ENCODE assay signal across 16 cellular contexts in the genomic region with DNA sequence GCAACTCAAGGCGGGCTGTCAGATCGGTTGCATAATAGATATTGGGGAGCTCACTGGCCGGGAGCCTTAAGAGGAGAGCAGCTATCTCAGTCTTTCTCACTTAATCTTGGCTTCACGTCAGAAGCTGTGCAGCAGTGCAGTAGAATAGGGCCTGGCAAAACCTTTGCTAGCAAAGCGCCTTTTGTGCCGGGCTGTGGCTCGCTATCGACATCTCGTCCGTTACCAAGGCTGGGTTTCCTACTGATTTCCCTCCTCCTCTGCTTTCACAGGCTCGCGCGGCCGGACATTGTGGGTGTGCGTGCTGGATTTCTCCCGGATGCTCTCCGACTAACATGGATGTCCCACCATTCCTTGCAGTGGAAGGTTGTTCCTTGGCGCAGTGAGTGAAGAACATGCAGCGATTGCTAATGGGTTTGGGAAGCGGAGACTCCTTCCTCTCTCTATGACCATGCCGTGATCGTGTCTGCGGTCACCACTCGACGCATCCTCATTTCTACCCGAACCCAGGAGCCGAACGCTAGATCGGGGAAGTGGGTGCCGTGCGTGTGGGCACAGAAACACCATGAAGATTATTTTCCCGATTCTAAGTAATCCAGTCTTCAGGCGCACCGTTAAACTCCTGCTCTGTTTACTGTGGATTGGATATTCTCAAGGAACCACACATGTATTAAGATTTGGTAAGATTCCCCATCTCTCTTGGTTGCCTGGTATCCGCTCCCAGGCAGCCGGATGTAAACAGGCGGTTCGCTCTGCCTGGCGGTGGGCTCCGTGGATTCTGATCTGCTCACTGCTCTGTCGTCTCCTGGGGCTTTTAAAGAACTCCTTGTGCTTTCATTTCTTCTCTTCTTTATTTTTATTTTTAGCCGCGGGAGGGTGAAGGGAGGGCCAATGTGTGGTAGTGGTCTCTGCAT. TPM values are rescaled to one million over a fixed set of nuclear protein-coding genes. Genes with fewer than 3 reads are reported as not detected.
A peak's percentile ranks its signal among the peaks of the same experiment; 100 is the strongest.
DNase-seq lines count a peak whose midpoint lies in the region; ATAC-seq, FAIRE-seq and TF ChIP-seq lines count a peak whose summit lies in the region.
"Had no signal": no experiment of that assay in that cellular context is flagged by ENCODE, and none has a peak within 500 bp of the region (broad histone marks: within the 10 kb centered on the region; RNA-seq: fewer than 3 reads in every experiment).

No MANE protein-coding gene starts in this region.

- TF ChIP-seq CTCF in endothelial cell (IDR thresholded peaks at IDR 0.05; ENCODE audit: unreplicated experiment) (no peak), neural crest cell (conservative IDR thresholded peaks at IDR 0.05) (no peak)

- peak; percentile 26 for ATAC-seq in SK-N-SH treated with all-trans-retinoic acid at 6 μM for 48 hours
- no peak for ATAC-seq in HG02571 (IDR thresholded peaks at IDR 0.05; ENCODE audit: unreplicated experiment)
- no peak for ATAC-seq in HG02759 (IDR thresholded peaks at IDR 0.05; ENCODE audit: unreplicated experiment)
- ATAC-seq: activated CD8-positive, alpha-beta T cell treated with anti-CD3 and anti-CD28 coated beads for 36 hours; lower lobe of right lung; natural killer cell treated with Interleukin-12 subunit alpha and Interleukin-12 subunit beta and Interleukin-15 and Interleukin-18, amount 100 ng/mL, for 72 hours had no signal

- H3K27ac Mint-ChIP-seq in endothelial cell (ENCODE audit: unreplicated experiment) (no peak overlapping the region), neural crest cell (ENCODE audit: unreplicated experiment) (no peak overlapping the region)
- H3K27ac Mint-ChIP-seq: activated CD8-positive, alpha-beta T cell treated with anti-CD3 and anti-CD28 coated beads for 36 hours; activated T-helper 2 cell treated with anti-CD3 and anti-CD28 coated beads, Interferon-gamma antibody, Interleukin-2, Interleukin-4, amounts not matched to agents 10 μg/mL and 5 μg/mL and 100 μg/mL, durations not matched to agents 14 hours and 24 hours and 36 hours; IgD-negative memory B cell; natural killer cell treated with Interleukin-12 subunit alpha and Interleukin-12 subunit beta and Interleukin-15 and Interleukin-18, amount 100 ng/mL, for 72 hours had no signal

- DNase-seq in Ammon's horn (ENCODE audit: low spot score) (peak; percentile 53), endothelial cell (ENCODE audit: low spot score) (peak; percentile 43), neural crest cell (ENCODE audit: low read depth, low spot score) (no peak), GM12891 (ENCODE audit: insufficient read length, low spot score) (no peak), germinal center (ENCODE audit: low spot score) (no peak)
- DNase-seq: activated CD8-positive, alpha-beta T cell treated with anti-CD3 and anti-CD28 coated beads for 36 hours; lower lobe of right lung; NCI-H345; stomach had no signal

- peaks cover 16% of the 10 kb centered on the region for H3K27me3 Mint-ChIP-seq in endothelial cell (ENCODE audit: unreplicated experiment)
- peaks cover 82% of the 10 kb centered on the region for H3K27me3 Mint-ChIP-seq in neural crest cell (ENCODE audit: low read depth)

- H3K4me3 Mint-ChIP-seq in endothelial cell (ENCODE audit: unreplicated experiment) (peak overlapping the region; percentile 84), neural crest cell (peak overlapping the region; percentile 80)
- H3K4me3 Mint-ChIP-seq: activated CD8-positive, alpha-beta T cell treated with anti-CD3 and anti-CD28 coated beads for 36 hours; IgD-negative memory B cell; natural killer cell treated with Interleukin-12 subunit alpha and Interleukin-12 subunit beta and Interleukin-15 and Interleukin-18, amount 100 ng/mL, for 72 hours had no signal

- H3K36me3 Mint-ChIP-seq in endothelial cell (ENCODE audit: low read depth, unreplicated experiment) (no peaks in the 10 kb centered on the region), neural crest cell (ENCODE audit: low read depth) (no peaks in the 10 kb centered on the region)
- H3K36me3 Mint-ChIP-seq: IgD-negative memory B cell had no signal

- no peak for TF ChIP-seq POLR2A in GM12891 (IDR thresholded peaks at IDR 0.05; ENCODE audit: low read depth, low read length)

- H3K4me1 Mint-ChIP-seq in endothelial cell (ENCODE audit: unreplicated experiment) (peaks cover 30% of the 10 kb centered on the region), neural crest cell (peaks cover 60% of the 10 kb centered on the region)

- no peak for FAIRE-seq in GM12891 (lab: Jason Lieb, UNC)
- FAIRE-seq: TTC549 had no signal

- H3K9me3 Mint-ChIP-seq in endothelial cell (ENCODE audit: unreplicated experiment) (no peaks in the 10 kb centered on the region), neural crest cell (no peaks in the 10 kb centered on the region)
- H3K9me3 Mint-ChIP-seq: activated T-helper 2 cell treated with anti-CD3 and anti-CD28 coated beads, Interferon-gamma antibody, Interleukin-2, Interleukin-4, amounts not matched to agents 10 μg/mL and 5 μg/mL and 100 μg/mL, durations not matched to agents 14 hours and 24 hours and 36 hours had no signal

TF ChIP-seq in SK-N-SH treated with all-trans-retinoic acid at 6 μM for 48 hours, 23 proteins besides CTCF, POLR2A, EP300 and RAD21:
- TF ChIP-seq ESRRG (CRISPR knock-in tag; IDR thresholded peaks at IDR 0.05) = no peak
- no peak for TF ChIP-seq OSR1 (CRISPR knock-in tag; IDR thresholded peaks at IDR 0.05)
- no peak for TF ChIP-seq TCF4 (CRISPR knock-in tag; IDR thresholded peaks at IDR 0.05; ENCODE audit: borderline replicate concordance)

TF ChIP-seq in GM12891, 5 proteins besides CTCF, POLR2A, EP300 and RAD21:
- TF ChIP-seq TAF1 (IDR thresholded peaks at IDR 0.05; ENCODE audit: low read depth, low read length) = no peak
- no peak for TF ChIP-seq POU2F2 (IDR thresholded peaks at IDR 0.05; ENCODE audit: low read depth, low read length)
- TF ChIP-seq SPI1 (IDR thresholded peaks at IDR 0.05; ENCODE audit: low read depth, low read length) = no peak
- TF ChIP-seq PAX5 (IDR thresholded peaks at IDR 0.05; ENCODE audit: insufficient read depth, low read length, severe bottlenecking) = no peak

RNA-seq across cellular contexts. Expression of a gene that starts 5.5 kb away (rescaled TPM):
- total RNA-seq in endothelial cell (ENCODE audit: unreplicated experiment) (2.8 TPM), neural crest cell (10.5 and 11.0 TPM in 2 replicates)
- polyA plus RNA-seq in GM12891 (2012; ENCODE audit: low read depth, missing spikeins) = not detected
- total RNA-seq: activated CD8-positive, alpha-beta T cell treated with anti-CD3 and anti-CD28 coated beads for 36 hours; activated T-helper 2 cell treated with anti-CD3 and anti-CD28 coated beads, Interferon-gamma antibody, Interleukin-2, Interleukin-4, amounts not matched to agents 10 μg/mL and 5 μg/mL and 100 μg/mL, durations not matched to agents 14 hours and 24 hours and 36 hours; natural killer cell treated with Interleukin-12 subunit alpha and Interleukin-12 subunit beta and Interleukin-15 and Interleukin-18, amount 100 ng/mL, for 72 hours had no signal
- polyA plus RNA-seq: IgD-negative memory B cell had no signal

Comparison
In these comparisons a context has a peak if more than half of its experiments do, and no peak if none do; other contexts are left out.
1. DNase-seq: peak in Ammon's horn (single experiment) and endothelial cell (single experiment); none in neural crest cell (single experiment), GM12891 (single experiment) and germinal center (single experiment).